ENCODE assay signal across 1 cellular context in genomic region chr2:241858206-241859016, GRCh38.
TF ChIP-seq lines count a peak whose summit lies in the region.

Gene PDCD1, minus strand, starts transcription at chr2:241858894. Its CDS starts 56 bp downstream, at chr2:241858838.

TF ChIP-seq in HCT116, 20 proteins besides CTCF, POLR2A, EP300 and RAD21 (continued from another document):
- no peak for TF ChIP-seq REST (IDR thresholded peaks at IDR 0.05; ENCODE audit: low read depth)
- TF ChIP-seq MAX (IDR thresholded peaks at IDR 0.05) = no peak
- no peak for TF ChIP-seq SRF (IDR thresholded peaks at IDR 0.05; ENCODE audit: low read depth)
- TF ChIP-seq EZH2 (IDR thresholded peaks at IDR 0.05) = no peak
- TF ChIP-seq EZH2phosphoT487 (IDR thresholded peaks at IDR 0.05; ENCODE audit: borderline replicate concordance) = no peak
- no peak for TF ChIP-seq CEBPB (IDR thresholded peaks at IDR 0.05; ENCODE audit: low read depth)
- TF ChIP-seq ELF1 (IDR thresholded peaks at IDR 0.05; ENCODE audit: borderline replicate concordance, low read depth) = no peak
